ENCODE assay signal across 14 cellular contexts in genomic region chr9:14383296-14383695, GRCh38.
DNase-seq lines count a peak whose midpoint lies in the region; FAIRE-seq and TF ChIP-seq lines count a peak whose summit lies in the region.
"Had no signal": no experiment of that assay in that cellular context is flagged by ENCODE, and none has a peak within 500 bp of the region (broad histone marks: within the 10 kb centered on the region; RNA-seq: fewer than 3 reads in every experiment).

No MANE protein-coding gene starts in this region.

- no peaks in the 10 kb centered on the region for H3K36me3 ChIP-seq in cardiac muscle cell
- H3K36me3 ChIP-seq in right atrium auricular region, result no peaks in the 10 kb centered on the region

- no peak for TF ChIP-seq POLR2A in lower leg skin (IDR thresholded peaks at IDR 0.05)

- TF ChIP-seq CTCF in cardiac muscle cell (IDR thresholded peaks at IDR 0.05; ENCODE audit: low read depth, low read length) (no peak), right atrium auricular region (IDR thresholded peaks at IDR 0.05) (no peak), lower leg skin (IDR thresholded peaks at IDR 0.05) (no peak)

- H3K4me1 ChIP-seq in cardiac muscle cell (ENCODE audit: low read depth) (no peaks in the 10 kb centered on the region), right atrium auricular region (peaks cover 0 to 9% of the 10 kb centered on the region in 2 donors)
- H3K4me1 ChIP-seq: parathyroid adenoma had no signal

- WGBS in lower leg skin, 2 donors, result 44 to 50% methylated on average over 2 of the region's 2 CpGs

- no peak for FAIRE-seq in RCC 7860 (lab: Jason Lieb, UNC)
- FAIRE-seq: islet of Langerhans, urothelium cell line had no signal

- H3K4me3 ChIP-seq in cardiac muscle cell (no peak overlapping the region), right atrium auricular region (no peak overlapping the region), lower leg skin (ENCODE audit: low read depth, poor library complexity, severe bottlenecking) (no peak overlapping the region)

- H3K27me3 ChIP-seq in cardiac muscle cell (no peaks in the 10 kb centered on the region), right atrium auricular region (no peaks in the 10 kb centered on the region)

- DNase-seq in cardiac muscle cell (ENCODE audit: low read depth in 1 of 2, low spot score in 1 of 2) (peak; percentile 32 to 81), right atrium auricular region (ENCODE audit: low spot score) (no peak), NCI-H2196 treated with DMSO at 0.1 percent for 48 hours (lab: John Stamatoyannopoulos, UW; ENCODE audit: unreplicated experiment) (peak; percentile 64), fibroblast of gingiva (ENCODE audit: low read depth) (peak; percentile 33), RCC 7860 (ENCODE audit: low spot score) (no peak), NCI-H774 (lab: John Stamatoyannopoulos, UW) (no peak), lower leg skin (ENCODE audit: low spot score in 2 of 2) (no peak), GOT3 (lab: John Stamatoyannopoulos, UW) (no peak)
- DNase-seq: activated effector memory CD4-positive, alpha-beta T cell treated with anti-CD3 and anti-CD28 coated beads, Interleukin-2, amount 50 U/mL, for 16 hours; effector memory CD8-positive, alpha-beta T cell; T1000 had no signal

- intact Hi-C loops in lower leg skin (cut with DNase I; ENCODE audit: low total_unique reads), result no loop called here

- H3K27ac ChIP-seq in cardiac muscle cell, result no peak overlapping the region
- H3K27ac ChIP-seq in right atrium auricular region, result peak overlapping the region in 1 of 2 donors; percentile 29
- H3K27ac ChIP-seq: parathyroid adenoma had no signal

- H3K9me3 ChIP-seq in cardiac muscle cell (ENCODE audit: low read depth), result no peaks in the 10 kb centered on the region
- H3K9me3 ChIP-seq in right atrium auricular region, result no peaks in the 10 kb centered on the region

Comparison
In these comparisons a context has a peak if more than half of its experiments do, and no peak if none do; other contexts are left out.
1. DNase-seq: peak in cardiac muscle cell (2 of 2), NCI-H2196 treated with DMSO at 0.1 percent for 48 hours (single experiment) and fibroblast of gingiva (single experiment); none in right atrium auricular region (single experiment), RCC 7860 (single experiment), NCI-H774 (single experiment), lower leg skin (0 of 2) and GOT3 (single experiment).